Comparison of ENCODE assay signal across 8 cellular contexts in genomic region chr16:29995330-29995910, GRCh38. TPM values are rescaled to one million over a fixed set of nuclear protein-coding genes. Genes with fewer than 3 reads are reported as not detected.
DNase-seq lines count a peak whose midpoint lies in the region; ATAC-seq and TF ChIP-seq lines count a peak whose summit lies in the region.

TSS of gene HIRIP3 (minus strand) at chr16:29995617. CDS start at chr16:29995605, 12 bp downstream.

- peaks cover 2 to 9% (median 4%) of the 10 kb centered on the region in 3 donors for H3K36me3 Mint-ChIP-seq in immature natural killer cell

- WGBS in spleen, 5 donors, result 0 to 1% (median 0%) methylated on average over 41 to 53 of the region's 53 CpGs

- H3K27me3 ChIP-seq in breast epithelium, result no peaks in the 10 kb centered on the region
- no peaks in the 10 kb centered on the region for H3K27me3 ChIP-seq in spleen (replicated peaks in 1 of 7)

- H3K36me3 ChIP-seq in breast epithelium (no peaks in the 10 kb centered on the region), spleen (peaks cover 4 to 68% (median 33%) of the 10 kb centered on the region in 6 donors)

- H3K9me3 ChIP-seq in breast epithelium (no peaks in the 10 kb centered on the region), spleen (no peaks in the 10 kb centered on the region)

- H3K27me3 Mint-ChIP-seq in immature natural killer cell (ENCODE audit: low read depth in 3 of 3), result peaks cover 5 to 11% (median 11%) of the 10 kb centered on the region in 3 donors

- no peaks in the 10 kb centered on the region for H3K9me3 Mint-ChIP-seq in immature natural killer cell

- H3K27ac Mint-ChIP-seq in immature natural killer cell, result peak within 1 kb of the TSS; percentile 95 to 98 (median 97)

- H3K4me1 ChIP-seq in breast epithelium, result peaks cover 4 to 10% of the 10 kb centered on the region in 2 donors
- peaks cover 18 to 46% (median 33%) of the 10 kb centered on the region in 6 donors for H3K4me1 ChIP-seq in spleen

- H3K27ac ChIP-seq in breast epithelium, result peak within 1 kb of the TSS; percentile 96
- H3K27ac ChIP-seq in spleen, result peak within 1 kb of the TSS; percentile 78 to 97 (median 94)

- in situ Hi-C loops in ACHN (cut with HindIII; ENCODE audit: low pct_ligation_motif_present, low pct_unique_long_range_greater_than_20kb, low sequenced_read_pairs), result no loop called here

- H3K4me1 Mint-ChIP-seq in immature natural killer cell, result peaks cover 32 to 35% of the 10 kb centered on the region in 2 donors

- peak within 1 kb of the TSS; percentile 95 for H3K4me3 ChIP-seq in WI38 (ENCODE audit: low read depth, low read length)
- peak within 1 kb of the TSS; percentile 70 to 85 (median 84) for H3K4me3 ChIP-seq in breast epithelium
- peak within 1 kb of the TSS; percentile 57 to 99 (median 84) for H3K4me3 ChIP-seq in spleen

- no peak for TF ChIP-seq POLR2A in breast epithelium (IDR thresholded peaks at IDR 0.05)
- peak in 1 of 3 donors; percentile 37 for TF ChIP-seq POLR2A in spleen (IDR thresholded peaks at IDR 0.05)

- peak within 1 kb of the TSS; percentile 93 to 98 (median 97) for H3K4me3 Mint-ChIP-seq in immature natural killer cell

- intact Hi-C loops in breast epithelium (cut with DNase I; ENCODE audit: low total_unique reads), result no loop called here
- intact Hi-C loops in spleen (cut with DNase I; ENCODE audit: low total_unique reads), result loop anchor here (2.0 kb wide), 1 partner anchor 21 kb away; no protein-coding TSS in a partner anchor

- ATAC-seq in GM18868 (IDR thresholded peaks at IDR 0.05; ENCODE audit: unreplicated experiment) (peak; percentile 35), HG03135 (IDR thresholded peaks at IDR 0.05; ENCODE audit: unreplicated experiment) (peak; percentile 56)

- no peak for TF ChIP-seq CTCF in WI38 (IDR thresholded peaks at IDR 0.05; ENCODE audit: low read depth, low read length)
- no peak for TF ChIP-seq CTCF in breast epithelium (IDR thresholded peaks at IDR 0.05)
- no peak for TF ChIP-seq CTCF in spleen (IDR thresholded peaks at IDR 0.05 in 8 of 11, conservative IDR thresholded peaks at IDR 0.05 in 3 of 11)

- DNase-seq in ACHN, result peak; percentile 91
- peak; percentile 92 for DNase-seq in NCI-H2196 (lab: John Stamatoyannopoulos, UW; ENCODE audit: unreplicated experiment)
- DNase-seq in breast epithelium (ENCODE audit: low spot score in 2 of 2), result peak; percentile 81 to 85
- peak; percentile 84 to 87 (median 86) for DNase-seq in immature natural killer cell
- peak; percentile 95 for DNase-seq in spleen

RNA-seq across cellular contexts. Expression of gene HIRIP3, which starts in this region (rescaled TPM):
- total RNA-seq in breast epithelium (10 to 100 TPM; 10.5 to 18.2 (median 15.5) TPM), spleen (10 to 100 TPM in 6 of 7 donors, 1 to 10 TPM in 1; 10.0 to 17.7 (median 13.4) TPM)
- polyA plus RNA-seq in immature natural killer cell (10 to 100 TPM; 14.1 to 23.5 (median 18.9) TPM), spleen (10 to 100 TPM; 12.5 to 16.1 (median 15.5) TPM)

Comparison
In these comparisons a context has a peak if more than half of its experiments do, and no peak if none do; other contexts are left out.
1. Peak in every context shown above with its lines: DNase-seq, ATAC-seq, H3K4me3 ChIP-seq and H3K27ac ChIP-seq.